8 cellular contexts compared by ENCODE assay signal in the genomic region with DNA sequence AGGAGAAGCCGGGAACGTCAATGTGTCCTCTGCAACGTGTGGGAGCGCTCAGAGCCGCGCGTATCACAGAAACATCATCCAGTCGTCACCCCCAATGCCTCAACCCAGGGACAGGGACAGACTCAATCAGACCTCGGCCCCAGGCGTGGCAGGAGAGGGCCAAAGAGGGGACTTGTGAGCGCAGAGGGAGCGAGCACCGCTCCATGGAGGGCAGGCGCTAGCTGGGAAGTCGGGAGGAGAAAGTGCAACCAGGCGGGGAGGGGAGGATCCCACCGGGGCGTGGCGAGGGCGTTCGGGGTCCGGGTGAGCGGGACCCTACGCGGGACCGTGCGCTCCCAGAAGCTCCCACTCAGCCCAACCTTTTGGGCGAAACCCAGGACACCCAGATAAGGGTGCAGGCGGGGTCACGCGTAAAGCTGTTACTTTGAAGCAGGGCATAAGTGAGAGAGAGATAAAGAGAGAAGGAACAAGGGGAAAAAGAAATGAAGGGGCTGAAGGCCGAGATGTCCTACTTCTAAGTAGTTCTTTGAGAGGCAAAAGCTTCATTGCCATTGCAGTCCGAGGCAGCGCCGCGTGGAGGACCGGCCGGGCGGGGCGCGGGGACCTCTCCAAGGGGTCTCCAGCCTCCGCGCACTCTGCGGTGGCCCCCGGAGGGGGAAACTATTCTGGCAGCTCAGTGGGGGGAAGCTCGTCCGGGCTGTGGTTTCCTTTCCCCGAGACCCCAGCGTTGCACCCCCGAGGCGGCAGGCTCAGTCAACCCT. TPM values are rescaled to one million over a fixed set of nuclear protein-coding genes. Genes with fewer than 3 reads are reported as not detected.
A peak's percentile ranks its signal among the peaks of the same experiment; 100 is the strongest.
DNase-seq lines count a peak whose midpoint lies in the region; ATAC-seq, FAIRE-seq and TF ChIP-seq lines count a peak whose summit lies in the region.

No MANE protein-coding gene starts in this region.

- peaks cover 12% of the 10 kb centered on the region for H3K4me1 Mint-ChIP-seq in activated CD4-positive, alpha-beta memory T cell treated with anti-CD3 and anti-CD28 coated beads for 36 hours (ENCODE audit: low read depth)

- POLR2A ChIA-PET in GM10248 (lab: Yijun Ruan, JAX), result no interaction called here
- POLR2A ChIA-PET in activated CD4-positive, alpha-beta memory T cell treated with anti-CD3 and anti-CD28 coated beads for 36 hours (lab: Charles Lee), result interaction anchor here (4.1 kb wide), 1 partner anchor 29 kb away, joined by 11 read pairs; the partner anchor contains the start of gene PDSS2

- no peak overlapping the region for H3K27ac Mint-ChIP-seq in activated CD4-positive, alpha-beta memory T cell treated with anti-CD3 and anti-CD28 coated beads for 36 hours

- no peak for TF ChIP-seq CTCF in GM10248 (IDR thresholded peaks at IDR 0.05; ENCODE audit: control extremely low read depth, extremely low read depth, low read depth, missing control alignments)
- TF ChIP-seq CTCF in tibial artery (IDR thresholded peaks at IDR 0.05), result no peak

- CTCF ChIA-PET in GM10248 (lab: Yijun Ruan, JAX), result interaction anchor here (0.9 to 1.6 kb wide), 4 partner anchors 22 to 170 kb away, joined by 3 to 4 read pairs (median 3); no protein-coding TSS in a partner anchor
- CTCF ChIA-PET in activated CD4-positive, alpha-beta memory T cell treated with anti-CD3 and anti-CD28 coated beads for 36 hours (lab: Charles Lee), result interaction anchor here (0.6 to 2.4 kb wide), 3 partner anchors 30 to 270 kb away, joined by 3 to 7 read pairs (median 7); partner anchors contain the start of gene PDSS2

- H4K20me1 ChIP-seq in Karpas-422 (ENCODE audit: insufficient read depth, low read depth, low read length), result peaks cover 3% of the 10 kb centered on the region; the same call in 1 of the 2 replicates

- DNase-seq in GM10248 (ENCODE audit: extremely low spot score) (peak; percentile 39), Karpas-422 (peak; percentile 67), tibial artery (peak; percentile 49 to 71), RCC 7860 (ENCODE audit: low spot score) (no peak)
- peak; percentile 33 for DNase-seq in activated CD4-positive, alpha-beta memory T cell treated with anti-CD3 and anti-CD28 coated beads for 36 hours

- peak overlapping the region; percentile 87 for H3K9ac ChIP-seq in Karpas-422 (ENCODE audit: low read length)

- FAIRE-seq in RCC 7860 (lab: Jason Lieb, UNC), result no peak

- peaks cover 38% of the 10 kb centered on the region for H3K79me2 ChIP-seq in Karpas-422 (ENCODE audit: low read length)

- H3K4me3 ChIP-seq in Karpas-422 (ENCODE audit: low read length) (peak overlapping the region; percentile 68), muscle layer of duodenum (ENCODE audit: low read depth in 1 of 2, low read length in 2 of 2) (peak overlapping the region; percentile 79 to 92), tibial artery (peak overlapping the region; percentile 76 to 89)

- peaks cover 34% of the 10 kb centered on the region for H3K4me1 ChIP-seq in Karpas-422 (ENCODE audit: low read length)
- peaks cover 0 to 31% of the 10 kb centered on the region in 2 donors for H3K4me1 ChIP-seq in muscle layer of duodenum (ENCODE audit: control insufficient read depth in 1 of 2, insufficient read depth in 2 of 2, low read length in 2 of 2)
- peaks cover 0 to 29% (median 15%) of the 10 kb centered on the region in 4 donors for H3K4me1 ChIP-seq in tibial artery

- H3K9me3 ChIP-seq in Karpas-422 (ENCODE audit: low read length), result no peaks in the 10 kb centered on the region
- no peaks in the 10 kb centered on the region for H3K9me3 ChIP-seq in muscle layer of duodenum (ENCODE audit: control insufficient read depth in 1 of 2, low read length in 2 of 2)
- H3K9me3 ChIP-seq in tibial artery, result no peaks in the 10 kb centered on the region

- peak overlapping the region; percentile 81 for H3K4me2 ChIP-seq in Karpas-422 (ENCODE audit: low read depth, low read length, poor library complexity, severe bottlenecking)

- no peak overlapping the region for H3K27ac ChIP-seq in Karpas-422 (ENCODE audit: low read length)
- no peak overlapping the region for H3K27ac ChIP-seq in muscle layer of duodenum (ENCODE audit: low read length)
- peak overlapping the region; percentile 83 to 92 for H3K27ac ChIP-seq in tibial artery

- H3K9me3 Mint-ChIP-seq in activated CD4-positive, alpha-beta memory T cell treated with anti-CD3 and anti-CD28 coated beads for 36 hours, result no peaks in the 10 kb centered on the region

- peaks cover 1% of the 10 kb centered on the region for H3K36me3 Mint-ChIP-seq in activated CD4-positive, alpha-beta memory T cell treated with anti-CD3 and anti-CD28 coated beads for 36 hours

- peak overlapping the region; percentile 82 for H3K4me3 Mint-ChIP-seq in activated CD4-positive, alpha-beta memory T cell treated with anti-CD3 and anti-CD28 coated beads for 36 hours

- H3K36me3 ChIP-seq in Karpas-422 (ENCODE audit: insufficient read depth, low read length) (peaks cover 13% of the 10 kb centered on the region; the same call in 1 of the 2 replicates), muscle layer of duodenum (ENCODE audit: control insufficient read depth in 1 of 2, insufficient read depth in 2 of 2, low read length in 2 of 2) (no peaks in the 10 kb centered on the region), tibial artery (no peaks in the 10 kb centered on the region)

- H3K27me3 ChIP-seq in Karpas-422 (ENCODE audit: low read length) (no peaks in the 10 kb centered on the region), muscle layer of duodenum (ENCODE audit: low read depth, low read length) (peaks cover 27% of the 10 kb centered on the region), tibial artery (no peaks in the 10 kb centered on the region)

- H2AFZ ChIP-seq in Karpas-422 (ENCODE audit: low read length), result peak overlapping the region; percentile 83

- H3K9me2 ChIP-seq in Karpas-422 (replicated peaks; ENCODE audit: insufficient read depth, low read length), result no peaks in the 10 kb centered on the region

- peak; percentile 34 for ATAC-seq in esophagus mucosa
- no peak for ATAC-seq in GM21367 (IDR thresholded peaks at IDR 0.05; ENCODE audit: unreplicated experiment)

- peaks cover 49% of the 10 kb centered on the region for H3K27me3 Mint-ChIP-seq in activated CD4-positive, alpha-beta memory T cell treated with anti-CD3 and anti-CD28 coated beads for 36 hours

- intact Hi-C loops in activated CD4-positive, alpha-beta memory T cell treated with anti-CD3 and anti-CD28 coated beads for 36 hours (cut with micrococcal nuclease), result no loop called here
- intact Hi-C loops in tibial artery (cut with DNase I; ENCODE audit: low total_unique reads), result no loop called here

RNA-seq across cellular contexts. Expression of gene SOBP, which starts 0.9 kb away (rescaled TPM):
- total RNA-seq in Karpas-422 (2014; rRNA removed; shearing (Covaris generic); ENCODE audit: low replicate concordance), result 16.1 and 17.8 TPM in 2 replicates
- under 1 TPM; 0.24 to 0.29 TPM for total RNA-seq in activated CD4-positive, alpha-beta memory T cell treated with anti-CD3 and anti-CD28 coated beads for 36 hours
- 0.32 TPM for total RNA-seq in esophagus mucosa

RNA-seq across cellular contexts. Expression of gene PDSS2, which starts 29.7 kb away (rescaled TPM):
- total RNA-seq in Karpas-422 (2014; rRNA removed; shearing (Covaris generic); ENCODE audit: low replicate concordance), result 7.4 and 16.3 TPM in 2 replicates
- total RNA-seq in activated CD4-positive, alpha-beta memory T cell treated with anti-CD3 and anti-CD28 coated beads for 36 hours, result 10 to 100 TPM in 1 of 2 experiments, 1 to 10 TPM in 1; 9.8 to 10.4 TPM
- total RNA-seq in esophagus mucosa, result 13.2 TPM

Comparison
In these comparisons a context has a peak if more than half of its experiments do, and no peak if none do; other contexts are left out.
1. H3K27ac ChIP-seq: peak in tibial artery (2 of 2); none in Karpas-422 (single experiment) and muscle layer of duodenum (single experiment).
2. RNA of gene SOBP, which starts 0.9 kb away (total RNA-seq): 16.1 to 17.8 TPM in Karpas-422; 0.32 TPM in esophagus mucosa (single experiment) and 0.24 to 0.29 TPM in activated CD4-positive, alpha-beta memory T cell treated with anti-CD3 and anti-CD28 coated beads for 36 hours; every median in the first group is over 10 times any median in the second.
3. Peak in every context shown above with its lines, with median percentiles within 50 percentile points of each other: H3K4me3 ChIP-seq.